ENCODE assay signal across 23 cellular contexts in the genomic region with DNA sequence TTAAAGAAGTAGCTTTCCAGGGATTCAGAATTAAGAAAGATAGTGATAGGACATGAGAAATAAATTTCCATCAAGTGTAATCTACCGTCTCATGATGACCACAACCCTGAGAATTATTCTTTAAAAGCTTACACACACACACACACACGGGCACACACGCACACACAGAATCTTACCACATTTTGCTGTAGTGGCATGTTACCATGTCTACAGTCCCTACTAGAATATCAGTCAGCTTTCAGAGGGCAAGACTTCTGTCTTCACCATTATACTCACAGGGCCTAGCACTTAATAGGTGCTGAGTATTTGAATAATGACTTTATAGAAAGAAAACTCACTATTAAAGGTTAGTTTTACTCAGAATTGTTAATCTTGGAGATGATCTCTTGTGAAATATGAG.
"Had no signal": no experiment of that assay in that cellular context is flagged by ENCODE, and none has a peak within 500 bp of the region (broad histone marks: within the 10 kb centered on the region; RNA-seq: fewer than 3 reads in every experiment).

No MANE protein-coding gene starts in this region.

- H3K27ac Mint-ChIP-seq: activated CD4-positive, alpha-beta T cell treated with anti-CD3 and anti-CD28 coated beads, Interleukin-2, amount 10 ng/mL, durations not matched to agents 24 days and 14 days; activated naive CD4-positive, alpha-beta T cell treated with anti-CD3 and anti-CD28 coated beads, Interleukin-2, amount 50 U/mL, for 24 hours had no signal

- H3K4me3 Mint-ChIP-seq: activated CD4-positive, alpha-beta T cell treated with anti-CD3 and anti-CD28 coated beads, Interleukin-2, amount 10 ng/mL, durations not matched to agents 24 days and 14 days; activated naive CD4-positive, alpha-beta T cell treated with anti-CD3 and anti-CD28 coated beads, Interleukin-2, amount 50 U/mL, for 24 hours had no signal

- H3K27me3 Mint-ChIP-seq: activated CD4-positive, alpha-beta T cell treated with anti-CD3 and anti-CD28 coated beads, Interleukin-2, amount 10 ng/mL, durations not matched to agents 24 days and 14 days; activated naive CD4-positive, alpha-beta T cell treated with anti-CD3 and anti-CD28 coated beads, Interleukin-2, amount 50 U/mL, for 24 hours had no signal

- ATAC-seq: K562, Panc1 had no signal

- DNase-seq: activated CD4-positive, alpha-beta T cell treated with anti-CD3 and anti-CD28 coated beads for 1 hour; activated CD4-positive, alpha-beta T cell treated with anti-CD3 and anti-CD28 coated beads, Interleukin-2, amount 10 ng/mL, durations not matched to agents 24 days and 14 days; activated CD4-positive, alpha-beta T cell treated with anti-CD3 and anti-CD28 coated beads, Interleukin-2, amount 50 U/mL, for 48 hours; activated CD4-positive, CD25-positive, alpha-beta regulatory T cell; activated CD8-positive, alpha-beta memory T cell treated with anti-CD3 and anti-CD28 coated beads, Interleukin-2, amount 50 U/mL, for 4 hours; activated effector memory CD4-positive, alpha-beta T cell treated with Interleukin-2 at 50 U/mL for 16 hours; aorta; brain microvascular endothelial cell; central memory CD4-positive, alpha-beta T cell; NCI-H1105; NCI-H1436; NCI-H1694; NCI-H1930; NCI-H2081 treated with DMSO at 0.1 percent for 48 hours; NCI-H345; NCI-H524 treated with DMSO at 0.1 percent for 48 hours; SHP77; SJCRH30; T1000; WERI-Rb-1 had no signal

- H3K9me3 Mint-ChIP-seq: activated CD4-positive, alpha-beta T cell treated with anti-CD3 and anti-CD28 coated beads, Interleukin-2, amount 10 ng/mL, durations not matched to agents 24 days and 14 days; activated naive CD4-positive, alpha-beta T cell treated with anti-CD3 and anti-CD28 coated beads, Interleukin-2, amount 50 U/mL, for 24 hours had no signal
